ENCODE assay signal across 17 cellular contexts in the genomic region with DNA sequence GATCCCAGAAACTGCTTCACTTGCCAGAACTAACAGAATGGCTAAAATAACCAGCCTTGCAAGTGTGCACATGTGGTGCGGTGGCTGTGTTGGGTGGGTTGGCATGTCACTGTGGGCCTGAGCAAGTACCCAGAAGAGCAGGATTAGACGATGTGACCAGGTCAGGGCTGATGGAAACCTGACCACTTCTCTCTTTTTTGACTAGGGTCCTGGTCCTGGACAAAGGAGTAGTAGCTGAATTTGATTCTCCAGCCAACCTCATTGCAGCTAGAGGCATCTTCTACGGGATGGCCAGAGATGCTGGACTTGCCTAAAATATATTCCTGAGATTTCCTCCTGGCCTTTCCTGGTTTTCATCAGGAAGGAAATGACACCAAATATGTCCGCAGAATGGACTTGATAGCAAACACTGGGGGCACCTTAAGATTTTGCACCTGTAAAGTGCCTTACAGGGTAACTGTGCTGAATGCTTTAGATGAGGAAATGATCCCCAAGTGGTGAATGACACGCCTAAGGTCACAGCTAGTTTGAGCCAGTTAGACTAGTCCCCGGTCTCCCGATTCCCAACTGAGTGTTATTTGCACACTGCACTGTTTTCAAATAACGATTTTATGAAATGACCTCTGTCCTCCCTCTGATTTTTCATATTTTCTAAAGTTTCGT. TPM values are rescaled to one million over a fixed set of nuclear protein-coding genes. Genes with fewer than 3 reads are reported as not detected.
DNase-seq lines count a peak whose midpoint lies in the region; ATAC-seq and TF ChIP-seq lines count a peak whose summit lies in the region.
"Had no signal": no experiment of that assay in that cellular context is flagged by ENCODE, and none has a peak within 500 bp of the region (broad histone marks: within the 10 kb centered on the region; RNA-seq: fewer than 3 reads in every experiment).

No MANE protein-coding gene starts in this region.

- H3K27me3 ChIP-seq in left ventricle myocardium inferior (ENCODE audit: low read depth) (no peaks in the 10 kb centered on the region), colonic mucosa (no peaks in the 10 kb centered on the region), mucosa of rectum (ENCODE audit: control insufficient read depth in 2 of 2, insufficient read depth in 2 of 2, low read length in 2 of 2) (no peaks in the 10 kb centered on the region), foreskin keratinocyte (no peaks in the 10 kb centered on the region)
- H3K27me3 ChIP-seq: vagina had no signal

- peak overlapping the region; percentile 37 to 74 for H3K9ac ChIP-seq in colonic mucosa (ENCODE audit: low read depth in 2 of 2, low read length in 2 of 2)
- peak overlapping the region in 1 of 2 donors; percentile 61 for H3K9ac ChIP-seq in mucosa of rectum (ENCODE audit: low read depth in 1 of 2, low read length in 2 of 2)

- DNase-seq in cardiac septum (ENCODE audit: low spot score) (peak; percentile 33), left ventricle myocardium inferior (no peak), colonic mucosa (peak; percentile 77), cortex of kidney (lab: John Stamatoyannopoulos, UW) (no peak), foreskin keratinocyte (no peak)
- no peak for DNase-seq in activated CD4-positive, CD25-positive, alpha-beta regulatory T cell (lab: John Stamatoyannopoulos, UW)
- DNase-seq: activated CD8-positive, alpha-beta memory T cell treated with anti-CD3 and anti-CD28 coated beads, Interleukin-2, amount 50 U/mL, for 48 hours; naive thymus-derived CD8-positive, alpha-beta T cell; NCI-H1417; NCI-H446 treated with DMSO at 0.1 percent for 48 hours; SW 1271 had no signal

- H3K9me3 ChIP-seq in left ventricle myocardium inferior (replicated peaks) (no peaks in the 10 kb centered on the region), colonic mucosa (no peaks in the 10 kb centered on the region), mucosa of rectum (ENCODE audit: control insufficient read depth in 2 of 2, low read length in 2 of 2) (no peaks in the 10 kb centered on the region)
- H3K9me3 ChIP-seq: vagina had no signal

- no peak overlapping the region for H3K4me3 ChIP-seq in left ventricle myocardium inferior
- H3K4me3 ChIP-seq in colonic mucosa: no peak overlapping the region
- no peak overlapping the region for H3K4me3 ChIP-seq in mucosa of rectum (ENCODE audit: low read length in 2 of 2)
- H3K4me3 ChIP-seq: vagina had no signal

- intact Hi-C loops in cardiac septum (cut with DNase I): no loop called here
- intact Hi-C loops in left ventricle myocardium inferior (cut with micrococcal nuclease): loop anchor here (10.0 kb wide), 1 partner anchor 136 kb away; no protein-coding TSS in a partner anchor
- intact Hi-C loops in colonic mucosa (cut with DNase I): no loop called here

- H3K4me1 ChIP-seq in left ventricle myocardium inferior (peaks cover 44% of the 10 kb centered on the region), colonic mucosa (peaks cover 11% of the 10 kb centered on the region), mucosa of rectum (ENCODE audit: control insufficient read depth in 2 of 2, insufficient read depth in 2 of 2, low read length in 2 of 2) (peaks cover 56 to 81% of the 10 kb centered on the region in 2 donors), foreskin keratinocyte (peaks cover 5% of the 10 kb centered on the region)

- H3K27ac ChIP-seq in left ventricle myocardium inferior (replicated peaks) (no peak overlapping the region), colonic mucosa (peak overlapping the region; percentile 81), mucosa of rectum (ENCODE audit: low read depth in 2 of 2, low read length in 2 of 2) (peak overlapping the region; percentile 81 to 89), foreskin keratinocyte (no peak overlapping the region)
- H3K27ac ChIP-seq: vagina had no signal

- no peak for ATAC-seq in HG03097 (IDR thresholded peaks at IDR 0.05; ENCODE audit: low FRiP score, unreplicated experiment)
- no peak for ATAC-seq in foreskin keratinocyte
- ATAC-seq: activated CD4-positive, CD25-positive, alpha-beta regulatory T cell treated with anti-CD3 and anti-CD28 coated beads, Interleukin-2, amount 50 U/mL, for 24 hours; activated naive CD4-positive, alpha-beta T cell treated with anti-CD3 and anti-CD28 coated beads, Interleukin-2, amount 50 U/mL, for 72 hours; naive thymus-derived CD8-positive, alpha-beta T cell; stimulated activated memory B cell treated with anti-CD40 and anti-IgM and Interleukin-4, amounts not matched to agents 10 μg/mL and 1 μg/mL and 100 μg/mL, for 72 hours had no signal

- peaks cover 38% of the 10 kb centered on the region for H3K36me3 ChIP-seq in left ventricle myocardium inferior
- H3K36me3 ChIP-seq in colonic mucosa: peaks cover 3% of the 10 kb centered on the region
- H3K36me3 ChIP-seq in mucosa of rectum (ENCODE audit: control insufficient read depth in 2 of 2, insufficient read depth in 2 of 2, low read length in 2 of 2): peaks cover 19 to 22% of the 10 kb centered on the region in 2 donors

- TF ChIP-seq CTCF in left ventricle myocardium inferior (IDR thresholded peaks at IDR 0.05; ENCODE audit: borderline replicate concordance) (no peak), colonic mucosa (IDR thresholded peaks at IDR 0.05) (no peak), foreskin keratinocyte (conservative IDR thresholded peaks at IDR 0.05) (no peak)

RNA-seq across cellular contexts. Expression of gene ANKRD40, which starts 16.7 kb away (rescaled TPM):
- 47.6 TPM for total RNA-seq in cardiac septum
- 53.1 TPM for total RNA-seq in left ventricle myocardium inferior
- 10 to 100 TPM; 20.1 to 25.1 TPM for total RNA-seq in colonic mucosa
- 35.6 and 38.8 TPM in 2 replicates for total RNA-seq in foreskin keratinocyte
- 12.0 and 15.0 TPM in 2 replicates for polyA plus RNA-seq in foreskin keratinocyte

RNA-seq across cellular contexts. Expression of gene LUC7L3, which starts 28.4 kb away (rescaled TPM):
- total RNA-seq in cardiac septum (78.5 TPM), left ventricle myocardium inferior (64.4 TPM), colonic mucosa (10 to 100 TPM; 73.0 to 88.3 TPM), foreskin keratinocyte (39.5 and 46.4 TPM in 2 replicates)
- polyA plus RNA-seq in foreskin keratinocyte: 63.6 and 74.2 TPM in 2 replicates

RNA-seq across cellular contexts. Expression of gene ABCC3, which starts 56.3 kb away (rescaled TPM):
- total RNA-seq in cardiac septum: 1.9 TPM
- 0.88 TPM for total RNA-seq in left ventricle myocardium inferior
- total RNA-seq in colonic mucosa: 100 to 1,000 TPM; 187 to 226 TPM
- total RNA-seq in foreskin keratinocyte: 22.5 and 28.4 TPM in 2 replicates
- 19.7 and 24.1 TPM in 2 replicates for polyA plus RNA-seq in foreskin keratinocyte
- total RNA-seq: activated naive CD4-positive, alpha-beta T cell treated with anti-CD3 and anti-CD28 coated beads, Interleukin-2, amount 50 U/mL, for 72 hours had no signal
- polyA plus RNA-seq: naive thymus-derived CD8-positive, alpha-beta T cell had no signal

Comparison
In these comparisons a context has a peak if more than half of its experiments do, and no peak if none do; other contexts are left out.
1. DNase-seq: peak in cardiac septum (single experiment) and colonic mucosa (single experiment); none in left ventricle myocardium inferior (single experiment), activated CD4-positive, CD25-positive, alpha-beta regulatory T cell (0 of 4), cortex of kidney (single experiment) and foreskin keratinocyte (0 of 2).
2. H3K27ac ChIP-seq: peak in colonic mucosa (single experiment) and mucosa of rectum (2 of 2); none in left ventricle myocardium inferior (single experiment) and foreskin keratinocyte (single experiment).